In the genomic region with DNA sequence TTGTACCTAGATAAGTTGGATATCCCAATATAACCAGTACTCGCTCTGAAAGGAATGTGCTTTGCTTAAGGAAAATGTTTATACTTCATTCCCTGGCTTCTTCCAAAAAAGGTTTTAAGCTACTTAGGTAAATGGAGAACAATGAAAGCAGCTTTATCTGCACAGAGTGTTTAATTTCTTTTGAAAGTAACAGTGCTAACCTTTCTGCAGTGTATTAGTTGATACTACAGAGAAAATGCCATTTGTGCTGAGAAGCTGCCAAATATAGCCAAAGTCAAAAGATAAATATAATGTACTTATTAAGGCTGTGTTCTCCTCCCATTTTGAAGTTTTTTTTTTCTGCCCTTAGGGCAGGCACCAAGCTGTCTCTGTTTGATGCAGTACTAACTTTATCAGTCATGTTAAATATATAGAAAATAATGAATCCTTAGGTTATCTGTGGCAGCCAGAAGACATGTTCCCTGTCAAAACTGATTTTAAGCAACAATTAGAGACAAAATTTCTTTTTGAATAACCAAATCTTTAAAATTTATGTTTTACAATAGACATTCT, we compare ENCODE assay signal across 22 cellular contexts.
"Had no signal": no experiment of that assay in that cellular context is flagged by ENCODE, and none has a peak within 500 bp of the region (broad histone marks: within the 10 kb centered on the region; RNA-seq: fewer than 3 reads in every experiment).

No MANE protein-coding gene starts in this region.

- H3K27ac ChIP-seq: esophagus squamous epithelium, hepatocyte, neutrophil, psoas muscle, right lobe of liver, spleen, suprapubic skin, thyroid gland had no signal

- H3K9me3 ChIP-seq: esophagus squamous epithelium, neutrophil, psoas muscle, right lobe of liver, spleen, suprapubic skin, thyroid gland had no signal

- FAIRE-seq: urothelium cell line had no signal

- H3K9me3 Mint-ChIP-seq: dendritic cell treated with granulocyte-macrophage colony-stimulating factor and Interleukin-4, amounts not matched to agents 40 ng/mL and 50 ng/mL, for 4 days; nephron progenitor cell had no signal

- H3K4me1 Mint-ChIP-seq: naive thymus-derived CD4-positive, alpha-beta T cell; nephron progenitor cell had no signal

- H3K4me1 ChIP-seq: psoas muscle, right lobe of liver, spleen, thyroid gland had no signal

- H3K4me3 ChIP-seq: esophagus squamous epithelium, hepatocyte, psoas muscle, right lobe of liver, spleen, suprapubic skin, thyroid gland had no signal

- H3K79me2 ChIP-seq: hepatocyte had no signal

- DNase-seq: effector memory CD8-positive, alpha-beta T cell; esophagus squamous epithelium; foreskin fibroblast; head of caudate nucleus; kidney glomerular epithelial cell; mesendoderm; naive thymus-derived CD4-positive, alpha-beta T cell; nephron progenitor cell; psoas muscle; retina; right lobe of liver; spleen; stimulated activated CD4-positive, alpha-beta T cell treated with anti-CD3 and anti-CD28 coated beads, Interleukin-2, amount 100 ng/mL, for 24 hours; stimulated activated CD4-positive, alpha-beta T cell treated with anti-CD3 and anti-CD28 coated beads, Interleukin-4, amount 100 ng/mL, for 4 hours; stimulated activated naive CD4-positive, alpha-beta T cell; thyroid gland had no signal

- H3K27me3 Mint-ChIP-seq: dendritic cell treated with granulocyte-macrophage colony-stimulating factor and Interleukin-4, amounts not matched to agents 40 ng/mL and 50 ng/mL, for 4 days; effector memory CD8-positive, alpha-beta T cell; type B pancreatic cell had no signal

- H3K36me3 ChIP-seq: esophagus squamous epithelium, neutrophil, right lobe of liver, spleen, suprapubic skin, thyroid gland had no signal

- H3K27ac Mint-ChIP-seq: dendritic cell treated with granulocyte-macrophage colony-stimulating factor and Interleukin-4, amounts not matched to agents 40 ng/mL and 50 ng/mL, for 4 days; effector memory CD8-positive, alpha-beta T cell; naive thymus-derived CD4-positive, alpha-beta T cell; nephron progenitor cell; type B pancreatic cell had no signal

- ATAC-seq: effector memory CD8-positive, alpha-beta T cell; naive thymus-derived CD4-positive, alpha-beta T cell; psoas muscle; right lobe of liver had no signal

- H3K36me3 Mint-ChIP-seq: naive thymus-derived CD4-positive, alpha-beta T cell; type B pancreatic cell had no signal

- H3K4me3 Mint-ChIP-seq: dendritic cell treated with granulocyte-macrophage colony-stimulating factor and Interleukin-4, amounts not matched to agents 40 ng/mL and 50 ng/mL, for 4 days; effector memory CD8-positive, alpha-beta T cell; naive thymus-derived CD4-positive, alpha-beta T cell; nephron progenitor cell; type B pancreatic cell had no signal

- H3K27me3 ChIP-seq: esophagus squamous epithelium, hepatocyte, neutrophil, right lobe of liver, spleen, suprapubic skin, thyroid gland had no signal

- H3K4me2 ChIP-seq: hepatocyte had no signal

- H2AFZ ChIP-seq: hepatocyte had no signal
